In genomic region chr2:200369886-200370285, GRCh38 we compare ENCODE assay signal across 15 cellular contexts.
DNase-seq lines count a peak whose midpoint lies in the region; ATAC-seq and TF ChIP-seq lines count a peak whose summit lies in the region.
"Had no signal": no experiment of that assay in that cellular context is flagged by ENCODE, and none has a peak within 500 bp of the region (broad histone marks: within the 10 kb centered on the region; RNA-seq: fewer than 3 reads in every experiment).

No MANE protein-coding gene starts in this region.

- no peaks in the 10 kb centered on the region for H3K79me2 ChIP-seq in neural progenitor cell (ENCODE audit: low read depth)

- H3K27me3 ChIP-seq in endodermal cell (ENCODE audit: control insufficient read depth, insufficient read depth, low read length, poor library complexity, severe bottlenecking) (no peaks in the 10 kb centered on the region), right lobe of liver (no peaks in the 10 kb centered on the region), neural progenitor cell (no peaks in the 10 kb centered on the region)
- H3K27me3 ChIP-seq: BE2C had no signal

- H3K4me3 Mint-ChIP-seq in endodermal cell (no peak overlapping the region), neural progenitor cell (no peak overlapping the region)
- no peak overlapping the region for H3K4me3 Mint-ChIP-seq in effector memory CD8-positive, alpha-beta T cell
- H3K4me3 Mint-ChIP-seq: CD4-positive, alpha-beta memory T cell had no signal

- H4K20me1 ChIP-seq in neural progenitor cell (ENCODE audit: low read depth), result no peaks in the 10 kb centered on the region

- no peak for TF ChIP-seq POLR2A in right lobe of liver (IDR thresholded peaks at IDR 0.05)

- H3K4me1 ChIP-seq in endodermal cell (ENCODE audit: control insufficient read depth, insufficient read depth, low read length) (no peaks in the 10 kb centered on the region), right lobe of liver (peaks cover 0 to 61% (median 15%) of the 10 kb centered on the region in 4 donors), neural progenitor cell (peaks cover 15% of the 10 kb centered on the region)

- no peaks in the 10 kb centered on the region for H3F3A ChIP-seq in neural progenitor cell (ENCODE audit: low read depth)

- H3K27ac ChIP-seq in endodermal cell (ENCODE audit: low read depth, low read length) (no peak overlapping the region), right lobe of liver (peak overlapping the region in 1 of 3 donors; percentile 1), neural progenitor cell (no peak overlapping the region), caudate nucleus (ENCODE audit: low read depth, low read length) (no peak overlapping the region)
- H3K27ac ChIP-seq: SK-N-MC had no signal

- no peak overlapping the region for H3K4me2 ChIP-seq in neural progenitor cell

- no peak overlapping the region for H3K4me3 ChIP-seq in endodermal cell (ENCODE audit: low read length)
- H3K4me3 ChIP-seq in right lobe of liver, result no peak overlapping the region
- no peak overlapping the region for H3K4me3 ChIP-seq in neural progenitor cell
- H3K4me3 ChIP-seq: SK-N-MC had no signal

- no peak for TF ChIP-seq RAD21 in Ishikawa (IDR thresholded peaks at IDR 0.05; ENCODE audit: low read depth)

- peak overlapping the region; percentile 56 for H3K27ac Mint-ChIP-seq in endodermal cell
- no peak overlapping the region for H3K27ac Mint-ChIP-seq in neural progenitor cell
- no peak overlapping the region for H3K27ac Mint-ChIP-seq in effector memory CD8-positive, alpha-beta T cell
- H3K27ac Mint-ChIP-seq: CD4-positive, alpha-beta memory T cell had no signal

- 44 to 46% methylated on average over 2 of the region's 2 CpGs for WGBS in endodermal cell (ENCODE audit: insufficient coverage in 1 of 2, insufficient read length in 1 of 2), 2 experiments
- WGBS in right lobe of liver (ENCODE audit: insufficient coverage, low coverage, low lambda C conversion rate, missing lambda C conversion rate), result 21% methylated on average over 2 of the region's 2 CpGs

- no peak overlapping the region for H2AFZ ChIP-seq in neural progenitor cell (replicated peaks)

- H3K36me3 ChIP-seq in endodermal cell (ENCODE audit: control insufficient read depth, insufficient read depth, low read length) (peaks cover 4% of the 10 kb centered on the region), right lobe of liver (no peaks in the 10 kb centered on the region), neural progenitor cell (no peaks in the 10 kb centered on the region)
- H3K36me3 ChIP-seq: BE2C had no signal

- H3K9me3 Mint-ChIP-seq in endodermal cell (no peaks in the 10 kb centered on the region), neural progenitor cell (no peaks in the 10 kb centered on the region)
- H3K9me3 Mint-ChIP-seq in effector memory CD8-positive, alpha-beta T cell, result no peaks in the 10 kb centered on the region
- H3K9me3 Mint-ChIP-seq: CD4-positive, alpha-beta memory T cell had no signal

- H3K4me1 Mint-ChIP-seq in endodermal cell (peaks cover 4% of the 10 kb centered on the region), neural progenitor cell (peaks cover 33% of the 10 kb centered on the region)
- H3K4me1 Mint-ChIP-seq in effector memory CD8-positive, alpha-beta T cell (ENCODE audit: low read depth in 2 of 2), result peaks cover 9 to 12% of the 10 kb centered on the region in 2 donors

- ATAC-seq in right lobe of liver (peak in 3 of 4 donors; percentile 46 to 61 (median 53)), GM21825 (IDR thresholded peaks at IDR 0.05; ENCODE audit: unreplicated experiment) (no peak)
- no peak for ATAC-seq in effector memory CD8-positive, alpha-beta T cell (replicated peaks)
- ATAC-seq: Right ventricle myocardium inferior had no signal

- TF ChIP-seq EP300 in Ishikawa (IDR thresholded peaks at IDR 0.05; ENCODE audit: borderline replicate concordance), result no peak

- H3K36me3 Mint-ChIP-seq in endodermal cell (ENCODE audit: low read depth) (no peaks in the 10 kb centered on the region), neural progenitor cell (peaks cover 8% of the 10 kb centered on the region)
- H3K36me3 Mint-ChIP-seq in effector memory CD8-positive, alpha-beta T cell (ENCODE audit: insufficient read depth), result no peaks in the 10 kb centered on the region
- H3K36me3 Mint-ChIP-seq: CD4-positive, alpha-beta memory T cell had no signal

- H3K9me3 ChIP-seq in endodermal cell (ENCODE audit: control insufficient read depth, low read length) (no peaks in the 10 kb centered on the region), right lobe of liver (no peaks in the 10 kb centered on the region), neural progenitor cell (ENCODE audit: low read depth) (no peaks in the 10 kb centered on the region)
- H3K9me3 ChIP-seq: BE2C had no signal

- H3K9ac ChIP-seq in endodermal cell (ENCODE audit: extremely low read depth, low read length, poor library complexity, severe bottlenecking), result no peak overlapping the region
- H3K9ac ChIP-seq in neural progenitor cell, result no peak overlapping the region

- DNase-seq in endodermal cell, result no peak
- DNase-seq in right lobe of liver, result peak; percentile 38 to 63 (median 61)
- DNase-seq in neural progenitor cell (ENCODE audit: low spot score), result no peak
- DNase-seq in caudate nucleus (lab: John Stamatoyannopoulos, UW), result no peak
- no peak for DNase-seq in effector memory CD8-positive, alpha-beta T cell
- DNase-seq: BE2C; CD4-positive, alpha-beta memory T cell; Kasumi-1; NCI-H187 treated with DMSO at 0.1 percent for 48 hours; NCI-H510A; NCI-H82 had no signal

- TF ChIP-seq CTCF in endodermal cell (conservative IDR thresholded peaks at IDR 0.05) (no peak), right lobe of liver (IDR thresholded peaks at IDR 0.05) (no peak), neural progenitor cell (IDR thresholded peaks at IDR 0.05) (no peak)

- H3K27me3 Mint-ChIP-seq in endodermal cell (ENCODE audit: insufficient read depth) (no peaks in the 10 kb centered on the region), neural progenitor cell (ENCODE audit: insufficient read depth, low read depth) (peaks cover 2% of the 10 kb centered on the region)
- H3K27me3 Mint-ChIP-seq in effector memory CD8-positive, alpha-beta T cell, result no peaks in the 10 kb centered on the region
- H3K27me3 Mint-ChIP-seq: CD4-positive, alpha-beta memory T cell had no signal

- intact Hi-C loops in right lobe of liver (cut with DNase I), result no loop called here

TF ChIP-seq in Ishikawa, 13 proteins besides CTCF, POLR2A, EP300 and RAD21:
- 0 out of 2 replicates have a peak, but pooled peaks have one; percentile 41 for TF ChIP-seq CEBPB (IDR thresholded peaks at IDR 0.05)
- no peak for TF ChIP-seq ZBTB7A (IDR thresholded peaks at IDR 0.05; ENCODE audit: low read depth)

Comparison
In these comparisons a context has a peak if more than half of its experiments do, and no peak if none do; other contexts are left out.
1. DNase-seq: peak in right lobe of liver (3 of 3); none in endodermal cell (single experiment), neural progenitor cell (single experiment), caudate nucleus (0 of 61) and effector memory CD8-positive, alpha-beta T cell (0 of 3).
2. ATAC-seq: peak in right lobe of liver (3 of 4); none in GM21825 (single experiment) and effector memory CD8-positive, alpha-beta T cell (single experiment).